3 cellular contexts compared by ENCODE assay signal in the genomic region with DNA sequence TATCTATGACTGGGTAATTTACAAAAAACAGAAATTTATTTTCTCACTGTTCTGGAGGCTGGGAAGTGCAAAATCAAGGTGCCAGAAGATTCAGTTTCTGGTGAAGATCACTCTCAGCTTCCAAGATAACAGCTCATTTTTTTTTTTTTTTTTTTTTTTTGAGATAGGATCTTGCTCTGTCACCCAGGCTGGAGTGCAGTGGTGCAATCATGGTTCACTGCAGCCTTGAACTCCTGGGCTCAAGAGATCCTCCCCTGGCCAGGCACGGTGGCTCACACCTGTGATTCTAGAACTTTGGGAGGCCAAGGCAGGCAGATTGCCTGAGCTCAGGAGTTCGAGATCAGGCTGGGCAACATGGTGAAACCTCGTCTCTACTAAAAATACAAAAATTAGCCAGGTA. TPM values are rescaled to one million over a fixed set of nuclear protein-coding genes. Genes with fewer than 3 reads are reported as not detected.
"Had no signal": no experiment of that assay in that cellular context is flagged by ENCODE, and none has a peak within 500 bp of the region (broad histone marks: within the 10 kb centered on the region; RNA-seq: fewer than 3 reads in every experiment).

No MANE protein-coding gene starts in this region.

RNA-seq across cellular contexts. Expression of gene FBXO17, which starts 22.0 kb away (rescaled TPM):
- total RNA-seq: HT-29 had no signal
- polyA plus RNA-seq: IgD-negative memory B cell had no signal

RNA-seq across cellular contexts. Expression of gene FBXO27, which starts 34.8 kb away (rescaled TPM):
- total RNA-seq: HT-29, HT1080 had no signal
